8 cellular contexts compared by ENCODE assay signal in genomic region chr2:44342854-44343253, GRCh38. TPM values are rescaled to one million over a fixed set of nuclear protein-coding genes. Genes with fewer than 3 reads are reported as not detected.
A peak's percentile ranks its signal among the peaks of the same experiment; 100 is the strongest.
DNase-seq lines count a peak whose midpoint lies in the region; ATAC-seq and TF ChIP-seq lines count a peak whose summit lies in the region.

No MANE protein-coding gene starts in this region.

- ATAC-seq in activated CD8-positive, alpha-beta T cell treated with anti-CD3 and anti-CD28 coated beads for 36 hours, result no peak
- ATAC-seq in lower lobe of right lung, result no peak
- no peak for ATAC-seq in GM18870 (IDR thresholded peaks at IDR 0.05; ENCODE audit: unreplicated experiment)
- no peak for ATAC-seq in activated T-cell treated with anti-CD3 and anti-CD28 coated beads, Interleukin-2, amount 50 U/mL, for 72 hours (replicated peaks in 1 of 2)

- H3K4me3 Mint-ChIP-seq in activated CD8-positive, alpha-beta T cell treated with anti-CD3 and anti-CD28 coated beads for 36 hours, result no peak overlapping the region
- H3K4me3 Mint-ChIP-seq in activated T-cell treated with anti-CD3 and anti-CD28 coated beads, Interleukin-2, amount 50 U/mL, for 72 hours, result no peak overlapping the region

- intact Hi-C loops in activated CD8-positive, alpha-beta T cell treated with anti-CD3 and anti-CD28 coated beads for 36 hours (cut with micrococcal nuclease), result no loop called here
- intact Hi-C loops in lower lobe of right lung (cut with DNase I), result no loop called here

- H3K27ac ChIP-seq in lower lobe of right lung, result no peak overlapping the region

- no peaks in the 10 kb centered on the region for H3K27me3 Mint-ChIP-seq in activated CD8-positive, alpha-beta T cell treated with anti-CD3 and anti-CD28 coated beads for 36 hours
- no peaks in the 10 kb centered on the region for H3K27me3 Mint-ChIP-seq in activated T-cell treated with anti-CD3 and anti-CD28 coated beads, Interleukin-2, amount 50 U/mL, for 72 hours (ENCODE audit: low read depth)

- H3K9me3 Mint-ChIP-seq in activated CD8-positive, alpha-beta T cell treated with anti-CD3 and anti-CD28 coated beads for 36 hours, result no peaks in the 10 kb centered on the region
- H3K9me3 Mint-ChIP-seq in activated T-cell treated with anti-CD3 and anti-CD28 coated beads, Interleukin-2, amount 50 U/mL, for 72 hours, result no peaks in the 10 kb centered on the region

- H3K4me3 ChIP-seq in lower lobe of right lung, result no peak overlapping the region

- H3K27ac Mint-ChIP-seq in activated CD8-positive, alpha-beta T cell treated with anti-CD3 and anti-CD28 coated beads for 36 hours, result no peak overlapping the region
- no peak overlapping the region for H3K27ac Mint-ChIP-seq in activated T-cell treated with anti-CD3 and anti-CD28 coated beads, Interleukin-2, amount 50 U/mL, for 72 hours

- no peaks in the 10 kb centered on the region for H3K9me3 ChIP-seq in lower lobe of right lung

- DNase-seq in DMS53 (lab: John Stamatoyannopoulos, UW) (peak; percentile 50), DMS53 treated with DMSO at 0.1 percent for 48 hours (lab: John Stamatoyannopoulos, UW; ENCODE audit: unreplicated experiment) (no peak), HEK293T (ENCODE audit: extremely low spot score) (peak; percentile 9), lower lobe of right lung (no peak), AML-193 (lab: John Stamatoyannopoulos, UW) (no peak)
- peak; percentile 36 for DNase-seq in activated CD8-positive, alpha-beta T cell treated with anti-CD3 and anti-CD28 coated beads for 36 hours
- no peak for DNase-seq in activated T-cell treated with anti-CD3 and anti-CD28 coated beads, Interleukin-2, amount 50 U/mL, for 72 hours

- no peaks in the 10 kb centered on the region for H3K4me1 Mint-ChIP-seq in activated CD8-positive, alpha-beta T cell treated with anti-CD3 and anti-CD28 coated beads for 36 hours (ENCODE audit: low read depth)
- H3K4me1 Mint-ChIP-seq in activated T-cell treated with anti-CD3 and anti-CD28 coated beads, Interleukin-2, amount 50 U/mL, for 72 hours (ENCODE audit: low read depth), result no peaks in the 10 kb centered on the region

- CTCF ChIA-PET in HEK293T (lab: Yijun Ruan, JAX), result interaction anchor here (0.6 to 1.3 kb wide), 2 partner anchors 256 to 269 kb away, joined by 4 to 5 read pairs; no protein-coding TSS in a partner anchor
- CTCF ChIA-PET in activated CD8-positive, alpha-beta T cell treated with anti-CD3 and anti-CD28 coated beads for 36 hours (lab: Charles Lee), result interaction anchor here (0.7 to 2.2 kb wide), 17 partner anchors 13 to 612 kb away, joined by 3 to 14 read pairs (median 3); partner anchors contain the start of genes CAMKMT and PREPL

- peaks cover 74% of the 10 kb centered on the region for H3K36me3 ChIP-seq in lower lobe of right lung

- peak; percentile 49 for TF ChIP-seq CTCF in activated CD8-positive, alpha-beta T cell treated with anti-CD3 and anti-CD28 coated beads for 36 hours (IDR thresholded peaks at IDR 0.05)
- TF ChIP-seq CTCF in lower lobe of right lung (IDR thresholded peaks at IDR 0.05), result peak; percentile 14

- peaks cover 26% of the 10 kb centered on the region for H3K36me3 Mint-ChIP-seq in activated CD8-positive, alpha-beta T cell treated with anti-CD3 and anti-CD28 coated beads for 36 hours (ENCODE audit: low read depth)
- peaks cover 2 to 16% of the 10 kb centered on the region in 2 donors for H3K36me3 Mint-ChIP-seq in activated T-cell treated with anti-CD3 and anti-CD28 coated beads, Interleukin-2, amount 50 U/mL, for 72 hours (ENCODE audit: insufficient read depth in 2 of 2)

- H3K4me1 ChIP-seq in lower lobe of right lung, result no peaks in the 10 kb centered on the region

- no peaks in the 10 kb centered on the region for H3K27me3 ChIP-seq in lower lobe of right lung (ENCODE audit: low read depth)

- POLR2A ChIA-PET in HEK293T (lab: Yijun Ruan, JAX), result no interaction called here
- POLR2A ChIA-PET in activated CD8-positive, alpha-beta T cell treated with anti-CD3 and anti-CD28 coated beads for 36 hours (lab: Charles Lee), result no interaction called here

TF ChIP-seq in HEK293T, 16 proteins besides CTCF, POLR2A, EP300 and RAD21:
- no peak for TF ChIP-seq PKNOX1 (IDR thresholded peaks at IDR 0.05)
- no peak for TF ChIP-seq FOXA1 (IDR thresholded peaks at IDR 0.05)
- no peak for TF ChIP-seq TARDBP (IDR thresholded peaks at IDR 0.05)
- no peak for TF ChIP-seq ELF4 (IDR thresholded peaks at IDR 0.05)
- TF ChIP-seq SP1 (IDR thresholded peaks at IDR 0.05), result no peak
- no peak for TF ChIP-seq LEF1 (IDR thresholded peaks at IDR 0.05; ENCODE audit: borderline replicate concordance)
- TF ChIP-seq FOXM1 (IDR thresholded peaks at IDR 0.05; ENCODE audit: borderline replicate concordance), result no peak
- TF ChIP-seq ZNF384 (IDR thresholded peaks at IDR 0.05), result no peak
- TF ChIP-seq ARNT (IDR thresholded peaks at IDR 0.05), result no peak
- no peak for TF ChIP-seq NFRKB (IDR thresholded peaks at IDR 0.05)
- no peak for TF ChIP-seq HDGF (IDR thresholded peaks at IDR 0.05; ENCODE audit: borderline replicate concordance)
- TF ChIP-seq BHLHE40 (IDR thresholded peaks at IDR 0.05; ENCODE audit: borderline replicate concordance), result no peak
- TF ChIP-seq L3MBTL2 (conservative IDR thresholded peaks at IDR 0.05), result no peak
- TF ChIP-seq CTBP1 (IDR thresholded peaks at IDR 0.05; ENCODE audit: borderline replicate concordance), result no peak

RNA-seq across cellular contexts. Expression of gene PREPL, which starts 18.4 kb away (rescaled TPM):
- 10 to 100 TPM; 25.0 to 25.2 TPM for total RNA-seq in activated CD8-positive, alpha-beta T cell treated with anti-CD3 and anti-CD28 coated beads for 36 hours
- 44.2 TPM for total RNA-seq in lower lobe of right lung
- total RNA-seq in activated T-cell treated with anti-CD3 and anti-CD28 coated beads, Interleukin-2, amount 50 U/mL, for 72 hours, result 10 to 100 TPM; 22.0 to 30.1 TPM

RNA-seq across cellular contexts. Expression of gene CAMKMT, which starts 18.9 kb away (rescaled TPM):
- total RNA-seq in activated CD8-positive, alpha-beta T cell treated with anti-CD3 and anti-CD28 coated beads for 36 hours, result 10 to 100 TPM; 12.1 to 14.1 TPM
- 10.5 TPM for total RNA-seq in lower lobe of right lung
- total RNA-seq in activated T-cell treated with anti-CD3 and anti-CD28 coated beads, Interleukin-2, amount 50 U/mL, for 72 hours, result 10 to 100 TPM; 26.1 to 26.5 TPM

Comparison
In these comparisons a context has a peak if more than half of its experiments do, and no peak if none do; other contexts are left out.
1. DNase-seq: peak in DMS53 (single experiment), HEK293T (single experiment) and activated CD8-positive, alpha-beta T cell treated with anti-CD3 and anti-CD28 coated beads for 36 hours (single experiment); none in DMS53 treated with DMSO at 0.1 percent for 48 hours (single experiment), lower lobe of right lung (single experiment), AML-193 (0 of 2) and activated T-cell treated with anti-CD3 and anti-CD28 coated beads, Interleukin-2, amount 50 U/mL, for 72 hours (0 of 2).